ENCODE assay signal across 25 cellular contexts in the genomic region with DNA sequence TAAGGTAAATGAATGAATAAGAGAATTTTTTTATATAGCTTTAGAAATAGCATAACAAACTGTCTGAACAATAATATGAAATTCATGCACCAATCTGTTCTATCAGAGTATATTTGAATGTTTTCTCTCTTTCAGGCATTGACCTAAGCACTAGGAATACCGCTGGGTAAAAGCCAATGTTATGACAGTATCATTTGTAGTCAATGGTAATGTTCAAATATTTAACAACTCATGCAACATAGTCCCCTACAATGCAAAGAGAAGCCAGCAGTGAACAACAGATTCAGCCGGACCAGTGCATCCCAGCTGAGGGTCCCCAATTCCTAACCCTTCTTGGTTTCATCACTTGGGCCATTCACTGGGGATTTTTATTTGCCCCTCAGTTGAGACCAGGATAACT.
"Had no signal": no experiment of that assay in that cellular context is flagged by ENCODE, and none has a peak within 500 bp of the region (broad histone marks: within the 10 kb centered on the region; RNA-seq: fewer than 3 reads in every experiment).

No MANE protein-coding gene starts in this region.

- H3K27ac ChIP-seq: brain microvascular endothelial cell, coronary artery, dorsolateral prefrontal cortex, gastroesophageal sphincter, heart right ventricle had no signal

- H3K9me3 ChIP-seq: gastroesophageal sphincter, heart right ventricle had no signal

- FAIRE-seq: bronchial epithelial cell had no signal

- H3K4me3 ChIP-seq: coronary artery, dorsolateral prefrontal cortex, gastroesophageal sphincter, heart right ventricle had no signal

- H3K4me1 ChIP-seq: gastroesophageal sphincter had no signal

- H3K27me3 ChIP-seq: brain microvascular endothelial cell, dorsolateral prefrontal cortex, gastroesophageal sphincter had no signal

- DNase-seq: activated CD4-positive, alpha-beta memory T cell treated with anti-CD3 and anti-CD28 coated beads, Interleukin-2, amount 10 ng/mL, durations not matched to agents 7 days and 5 days; activated CD4-positive, alpha-beta T cell treated with anti-CD3 and anti-CD28 coated beads for 1 hour; activated CD4-positive, alpha-beta T cell treated with anti-CD3 and anti-CD28 coated beads for 4 hours; activated CD4-positive, alpha-beta T cell treated with anti-CD3 and anti-CD28 coated beads, Interleukin-2, amount 10 ng/mL, durations not matched to agents 7 days and 5 days; activated CD4-positive, alpha-beta T cell treated with anti-CD3 and anti-CD28 coated beads, Interleukin-2, amount 50 U/mL, for 4 hours; activated CD4-positive, CD25-positive, alpha-beta regulatory T cell; activated CD8-positive, alpha-beta memory T cell treated with anti-CD3 and anti-CD28 coated beads, Interleukin-2, amount 50 U/mL, for 48 hours; activated gamma-delta T cell; activated naive CD4-positive, alpha-beta T cell; activated naive CD4-positive, alpha-beta T cell treated with anti-CD3 and anti-CD28 coated beads, Interleukin-2, amount 10 ng/mL, durations not matched to agents 7 days and 5 days; activated naive CD8-positive, alpha-beta T cell treated with anti-CD3 and anti-CD28 coated beads, Interleukin-2, amount 10 ng/mL, durations not matched to agents 7 days and 5 days; activated T-cell treated with anti-CD3 and anti-CD28 coated beads for 4 hours; activated T-cell treated with anti-CD3 and anti-CD28 coated beads, Interleukin-2, amount 50 U/mL, for 24 hours; activated T-cell treated with anti-CD3 and anti-CD28 coated beads, Interleukin-2, amount 50 U/mL, for 72 hours; brain microvascular endothelial cell; dorsolateral prefrontal cortex; effector memory CD4-positive, alpha-beta T cell; endodermal cell; foreskin melanocyte; heart right ventricle; T-helper 2 cell had no signal

- ATAC-seq: activated naive CD4-positive, alpha-beta T cell treated with anti-CD3 and anti-CD28 coated beads, Interleukin-2, amount 50 U/mL, for 72 hours; activated T-cell treated with anti-CD3 and anti-CD28 coated beads, Interleukin-2, amount 50 U/mL, for 72 hours; gastroesophageal sphincter; heart right ventricle had no signal

- H3K36me3 ChIP-seq: brain microvascular endothelial cell, gastroesophageal sphincter, heart right ventricle had no signal
